Comparison of ENCODE assay signal across 22 cellular contexts in genomic region chr5:154393850-154394249, GRCh38.
"Had no signal": no experiment of that assay in that cellular context is flagged by ENCODE, and none has a peak within 500 bp of the region (broad histone marks: within the 10 kb centered on the region; RNA-seq: fewer than 3 reads in every experiment).

No MANE protein-coding gene starts in this region.

- H3K9me3 ChIP-seq: colonic mucosa, gastrocnemius medialis, heart right ventricle, neutrophil, psoas muscle, spleen, stomach, thoracic aorta, transverse colon had no signal

- ATAC-seq: gastrocnemius medialis; psoas muscle; sciatic nerve; stimulated activated naive B cell treated with anti-CD40 and anti-IgM and Interleukin-4, amounts not matched to agents 10 μg/mL and 1 μg/mL and 100 μg/mL, for 72 hours had no signal

- H3K36me3 ChIP-seq: colonic mucosa, gastrocnemius medialis, transverse colon had no signal

- H3K4me3 ChIP-seq: colonic mucosa, gastrocnemius medialis, heart right ventricle, psoas muscle, spleen, stomach, thoracic aorta, transverse colon had no signal

- H3K4me3 Mint-ChIP-seq: mesothelial cell of epicardium; nephron; stimulated activated naive B cell treated with anti-CD40 and anti-IgM and Interleukin-4, amounts not matched to agents 10 μg/mL and 1 μg/mL and 100 μg/mL, for 72 hours had no signal

- H3K27me3 Mint-ChIP-seq: stimulated activated naive B cell treated with anti-CD40 and anti-IgM and Interleukin-4, amounts not matched to agents 10 μg/mL and 1 μg/mL and 100 μg/mL, for 72 hours had no signal

- H3K4me1 ChIP-seq: gastrocnemius medialis, psoas muscle had no signal

- H3K36me3 Mint-ChIP-seq: mesothelial cell of epicardium had no signal

- H3K9me3 Mint-ChIP-seq: mesothelial cell of epicardium; nephron; stimulated activated naive B cell treated with anti-CD40 and anti-IgM and Interleukin-4, amounts not matched to agents 10 μg/mL and 1 μg/mL and 100 μg/mL, for 72 hours had no signal

- H3K27me3 ChIP-seq: colonic mucosa, gastrocnemius medialis, heart right ventricle, neutrophil, spleen, stomach, transverse colon had no signal

- H3K27ac ChIP-seq: colonic mucosa, gastrocnemius medialis, heart right ventricle, neutrophil, psoas muscle, stomach, thoracic aorta, transverse colon had no signal

- H3K27ac Mint-ChIP-seq: mesothelial cell of epicardium; nephron; stimulated activated naive B cell treated with anti-CD40 and anti-IgM and Interleukin-4, amounts not matched to agents 10 μg/mL and 1 μg/mL and 100 μg/mL, for 72 hours had no signal

- DNase-seq: dermis blood vessel endothelial cell; effector CD8-positive, alpha-beta T cell; gastrocnemius medialis; heart right ventricle; hypothalamus; islet precursor cell; psoas muscle; retina; spleen; stimulated activated CD4-positive, alpha-beta T cell treated with anti-CD3 and anti-CD28 coated beads, Interleukin-15, amount 100 ng/mL, for 24 hours; stimulated activated CD4-positive, alpha-beta T cell treated with anti-CD3 and anti-CD28 coated beads, Interleukin-1b, Interleukin-23, amount 100 ng/mL, for 48 hours; stimulated activated CD4-positive, alpha-beta T cell treated with anti-CD3 and anti-CD28 coated beads, Interleukin-4, amount 100 ng/mL, for 24 hours; stimulated activated naive B cell treated with anti-CD40 and anti-IgM and Interleukin-4, amounts not matched to agents 10 μg/mL and 1 μg/mL and 100 μg/mL, for 72 hours; stomach; substantia nigra had no signal
